ENCODE assay signal across 1 cellular context in the genomic region with DNA sequence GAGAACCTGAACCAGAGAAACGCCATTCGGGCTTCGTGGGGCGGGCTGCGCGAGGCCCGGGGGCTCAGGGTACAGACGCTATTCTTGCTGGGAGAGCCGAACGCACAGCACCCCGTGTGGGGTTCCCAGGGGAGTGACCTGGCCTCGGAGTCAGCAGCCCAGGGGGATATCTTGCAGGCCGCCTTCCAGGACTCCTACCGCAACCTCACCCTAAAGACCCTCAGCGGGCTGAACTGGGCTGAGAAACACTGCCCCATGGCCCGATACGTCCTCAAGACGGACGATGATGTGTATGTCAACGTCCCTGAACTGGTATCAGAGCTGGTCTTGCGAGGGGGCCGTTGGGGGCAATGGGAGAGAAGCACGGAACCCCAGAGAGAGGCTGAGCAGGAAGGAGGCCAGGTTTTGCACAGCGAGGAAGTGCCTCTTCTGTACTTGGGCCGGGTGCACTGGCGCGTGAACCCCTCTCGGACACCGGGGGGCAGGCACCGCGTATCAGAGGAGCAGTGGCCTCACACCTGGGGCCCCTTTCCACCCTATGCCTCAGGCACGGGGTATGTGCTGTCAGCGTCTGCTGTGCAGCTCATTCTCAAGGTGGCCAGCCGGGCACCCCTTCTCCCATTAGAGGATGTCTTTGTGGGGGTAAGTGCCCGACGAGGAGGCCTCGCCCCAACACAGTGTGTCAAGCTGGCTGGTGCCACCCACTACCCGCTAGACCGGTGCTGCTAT.
A peak's percentile ranks its signal among the peaks of the same experiment; 100 is the strongest.
TF ChIP-seq lines count a peak whose summit lies in the region.

No MANE protein-coding gene starts in this region.

TF ChIP-seq in K562, 482 proteins besides CTCF, POLR2A, EP300 and RAD21 (continues in another document):
- 0 out of 4 replicates have a peak, but pooled peaks of 1 of the 2 experiments have one; percentile 7 for TF ChIP-seq ETV6 (IDR thresholded peaks at IDR 0.05; ENCODE audit: borderline replicate concordance in 1 of 2, low read depth in 2 of 2, low read length in 1 of 2)
- no peak for TF ChIP-seq ETV6 (CRISPR knock-in tag; IDR thresholded peaks at IDR 0.05; ENCODE audit: borderline replicate concordance)
- no peak for TF ChIP-seq SOX6 (IDR thresholded peaks at IDR 0.05)
- TF ChIP-seq, protein P1, sequence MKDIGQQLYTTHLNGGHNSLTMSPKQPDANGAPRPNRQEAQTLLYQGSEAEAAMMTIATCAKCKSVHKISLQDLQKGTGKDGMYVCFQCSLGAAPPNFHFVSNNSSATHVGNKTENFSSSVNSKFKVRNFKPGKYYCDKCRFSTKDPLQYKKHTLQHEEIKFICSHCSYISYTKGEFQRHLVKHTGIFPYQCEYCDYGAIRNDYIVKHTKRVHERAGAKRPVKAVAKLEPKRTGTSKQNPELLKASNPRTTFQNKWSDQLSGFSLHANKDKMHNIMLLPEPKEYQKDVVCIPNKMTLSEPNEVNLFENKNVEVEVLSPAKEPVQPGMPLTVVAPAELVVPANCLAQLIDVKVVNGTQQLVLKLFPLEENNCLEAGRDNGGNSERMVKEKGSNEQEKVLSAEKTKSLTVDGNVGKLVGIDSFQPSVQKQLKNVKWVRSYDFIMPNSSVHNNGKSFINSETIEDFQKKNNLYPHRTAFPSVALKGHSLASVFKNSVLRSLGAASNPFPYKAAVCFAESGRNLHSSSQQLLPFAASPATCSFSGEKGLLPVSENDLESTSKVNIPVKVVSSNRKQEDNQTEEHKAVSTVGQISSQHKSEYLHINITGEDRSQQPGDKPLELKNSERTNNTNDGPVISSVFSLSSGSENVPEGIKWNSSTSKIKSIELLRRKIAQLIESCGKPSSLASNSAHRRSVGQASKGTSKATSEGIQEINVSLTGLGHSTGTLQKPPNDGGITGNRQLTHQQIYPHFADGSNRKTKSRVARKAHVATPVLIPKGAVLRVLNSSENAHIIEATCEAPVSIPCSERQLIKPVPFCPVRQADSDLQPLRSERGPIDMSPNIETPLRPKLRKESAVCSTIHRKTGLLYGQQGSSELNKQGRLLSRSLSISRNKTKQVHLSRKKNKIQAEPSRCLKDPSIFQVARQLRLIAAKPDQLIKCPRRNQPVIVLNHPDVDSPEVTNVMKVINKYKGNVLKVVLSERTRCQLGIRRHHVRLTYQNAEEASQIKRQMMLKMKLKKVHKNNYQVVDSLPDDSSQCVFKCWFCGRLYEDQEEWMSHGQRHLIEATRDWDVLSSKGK (CRISPR knock-in tag; IDR thresholded peaks at IDR 0.05), result no peak
- no peak for TF ChIP-seq ZNF444 (CRISPR knock-in tag; IDR thresholded peaks at IDR 0.05)
- no peak for TF ChIP-seq GATA2 (CRISPR knock-in tag; IDR thresholded peaks at IDR 0.05)
- TF ChIP-seq TCFL5 (CRISPR knock-in tag; conservative IDR thresholded peaks at IDR 0.05), result no peak
- no peak for TF ChIP-seq L3MBTL2 (IDR thresholded peaks at IDR 0.05)
- TF ChIP-seq, protein P2, sequence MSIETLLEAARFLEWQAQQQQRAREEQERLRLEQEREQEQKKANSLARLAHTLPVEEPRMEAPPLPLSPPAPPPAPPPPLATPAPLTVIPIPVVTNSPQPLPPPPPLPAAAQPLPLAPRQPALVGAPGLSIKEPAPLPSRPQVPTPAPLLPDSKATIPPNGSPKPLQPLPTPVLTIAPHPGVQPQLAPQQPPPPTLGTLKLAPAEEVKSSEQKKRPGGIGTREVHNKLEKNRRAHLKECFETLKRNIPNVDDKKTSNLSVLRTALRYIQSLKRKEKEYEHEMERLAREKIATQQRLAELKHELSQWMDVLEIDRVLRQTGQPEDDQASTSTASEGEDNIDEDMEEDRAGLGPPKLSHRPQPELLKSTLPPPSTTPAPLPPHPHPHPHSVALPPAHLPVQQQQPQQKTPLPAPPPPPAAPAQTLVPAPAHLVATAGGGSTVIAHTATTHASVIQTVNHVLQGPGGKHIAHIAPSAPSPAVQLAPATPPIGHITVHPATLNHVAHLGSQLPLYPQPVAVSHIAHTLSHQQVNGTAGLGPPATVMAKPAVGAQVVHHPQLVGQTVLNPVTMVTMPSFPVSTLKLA (conservative IDR thresholded peaks at IDR 0.05), result no peak
- TF ChIP-seq, protein P3, sequence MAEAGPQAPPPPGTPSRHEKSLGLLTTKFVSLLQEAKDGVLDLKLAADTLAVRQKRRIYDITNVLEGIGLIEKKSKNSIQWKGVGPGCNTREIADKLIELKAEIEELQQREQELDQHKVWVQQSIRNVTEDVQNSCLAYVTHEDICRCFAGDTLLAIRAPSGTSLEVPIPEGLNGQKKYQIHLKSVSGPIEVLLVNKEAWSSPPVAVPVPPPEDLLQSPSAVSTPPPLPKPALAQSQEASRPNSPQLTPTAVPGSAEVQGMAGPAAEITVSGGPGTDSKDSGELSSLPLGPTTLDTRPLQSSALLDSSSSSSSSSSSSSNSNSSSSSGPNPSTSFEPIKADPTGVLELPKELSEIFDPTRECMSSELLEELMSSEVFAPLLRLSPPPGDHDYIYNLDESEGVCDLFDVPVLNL (CRISPR knock-in tag; IDR thresholded peaks at IDR 0.05; ENCODE audit: low read depth), result no peak
- TF ChIP-seq, protein P4, sequence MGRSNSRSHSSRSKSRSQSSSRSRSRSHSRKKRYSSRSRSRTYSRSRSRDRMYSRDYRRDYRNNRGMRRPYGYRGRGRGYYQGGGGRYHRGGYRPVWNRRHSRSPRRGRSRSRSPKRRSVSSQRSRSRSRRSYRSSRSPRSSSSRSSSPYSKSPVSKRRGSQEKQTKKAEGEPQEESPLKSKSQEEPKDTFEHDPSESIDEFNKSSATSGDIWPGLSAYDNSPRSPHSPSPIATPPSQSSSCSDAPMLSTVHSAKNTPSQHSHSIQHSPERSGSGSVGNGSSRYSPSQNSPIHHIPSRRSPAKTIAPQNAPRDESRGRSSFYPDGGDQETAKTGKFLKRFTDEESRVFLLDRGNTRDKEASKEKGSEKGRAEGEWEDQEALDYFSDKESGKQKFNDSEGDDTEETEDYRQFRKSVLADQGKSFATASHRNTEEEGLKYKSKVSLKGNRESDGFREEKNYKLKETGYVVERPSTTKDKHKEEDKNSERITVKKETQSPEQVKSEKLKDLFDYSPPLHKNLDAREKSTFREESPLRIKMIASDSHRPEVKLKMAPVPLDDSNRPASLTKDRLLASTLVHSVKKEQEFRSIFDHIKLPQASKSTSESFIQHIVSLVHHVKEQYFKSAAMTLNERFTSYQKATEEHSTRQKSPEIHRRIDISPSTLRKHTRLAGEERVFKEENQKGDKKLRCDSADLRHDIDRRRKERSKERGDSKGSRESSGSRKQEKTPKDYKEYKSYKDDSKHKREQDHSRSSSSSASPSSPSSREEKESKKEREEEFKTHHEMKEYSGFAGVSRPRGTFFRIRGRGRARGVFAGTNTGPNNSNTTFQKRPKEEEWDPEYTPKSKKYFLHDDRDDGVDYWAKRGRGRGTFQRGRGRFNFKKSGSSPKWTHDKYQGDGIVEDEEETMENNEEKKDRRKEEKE (IDR thresholded peaks at IDR 0.05; ENCODE audit: borderline replicate concordance in 1 of 2, control insufficient read depth in 1 of 2, low read depth in 2 of 2, low read length in 1 of 2), result no peak
- no peak for TF ChIP-seq NCOA6 (IDR thresholded peaks at IDR 0.05)
- 0 out of 2 replicates have a peak, but pooled peaks have one; percentile 35 for TF ChIP-seq NR2C2 (CRISPR knock-in tag; IDR thresholded peaks at IDR 0.05)
- 0 out of 2 replicates have a peak, but pooled peaks have one; percentile 7 for TF ChIP-seq NR2C2 (tag; IDR thresholded peaks at IDR 0.05)
- no peak for TF ChIP-seq BDP1 (IDR thresholded peaks at IDR 0.05; ENCODE audit: insufficient read depth, insufficient read length)
- no peak for TF ChIP-seq PHB2 (IDR thresholded peaks at IDR 0.05; ENCODE audit: low read depth)
- TF ChIP-seq SMC3 (conservative IDR thresholded peaks at IDR 0.05; ENCODE audit: insufficient read depth, low read depth, low read length), result 0 out of 2 replicates have a peak, but pooled peaks have one; percentile 11
- no peak for TF ChIP-seq FOSL1 (tag; conservative IDR thresholded peaks at IDR 0.05)
- no peak for TF ChIP-seq ZSCAN32 (CRISPR knock-in tag; IDR thresholded peaks at IDR 0.05)
- no peak for TF ChIP-seq PYGO2 (tag; IDR thresholded peaks at IDR 0.05)
- TF ChIP-seq PHF20 (IDR thresholded peaks at IDR 0.05; ENCODE audit: partially characterized antibody), result no peak
- TF ChIP-seq, protein P5, sequence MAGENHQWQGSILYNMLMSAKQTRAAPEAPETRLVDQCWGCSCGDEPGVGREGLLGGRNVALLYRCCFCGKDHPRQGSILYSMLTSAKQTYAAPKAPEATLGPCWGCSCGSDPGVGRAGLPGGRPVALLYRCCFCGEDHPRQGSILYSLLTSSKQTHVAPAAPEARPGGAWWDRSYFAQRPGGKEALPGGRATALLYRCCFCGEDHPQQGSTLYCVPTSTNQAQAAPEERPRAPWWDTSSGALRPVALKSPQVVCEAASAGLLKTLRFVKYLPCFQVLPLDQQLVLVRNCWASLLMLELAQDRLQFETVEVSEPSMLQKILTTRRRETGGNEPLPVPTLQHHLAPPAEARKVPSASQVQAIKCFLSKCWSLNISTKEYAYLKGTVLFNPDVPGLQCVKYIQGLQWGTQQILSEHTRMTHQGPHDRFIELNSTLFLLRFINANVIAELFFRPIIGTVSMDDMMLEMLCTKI (IDR thresholded peaks at IDR 0.05; ENCODE audit: partially characterized antibody), result no peak
- TF ChIP-seq, protein P6, sequence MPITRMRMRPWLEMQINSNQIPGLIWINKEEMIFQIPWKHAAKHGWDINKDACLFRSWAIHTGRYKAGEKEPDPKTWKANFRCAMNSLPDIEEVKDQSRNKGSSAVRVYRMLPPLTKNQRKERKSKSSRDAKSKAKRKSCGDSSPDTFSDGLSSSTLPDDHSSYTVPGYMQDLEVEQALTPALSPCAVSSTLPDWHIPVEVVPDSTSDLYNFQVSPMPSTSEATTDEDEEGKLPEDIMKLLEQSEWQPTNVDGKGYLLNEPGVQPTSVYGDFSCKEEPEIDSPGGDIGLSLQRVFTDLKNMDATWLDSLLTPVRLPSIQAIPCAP (CRISPR knock-in tag; IDR thresholded peaks at IDR 0.05; ENCODE audit: borderline replicate concordance), result no peak
- no peak for TF ChIP-seq SREBF2 (CRISPR knock-in tag; IDR thresholded peaks at IDR 0.05)
- TF ChIP-seq, protein P7, sequence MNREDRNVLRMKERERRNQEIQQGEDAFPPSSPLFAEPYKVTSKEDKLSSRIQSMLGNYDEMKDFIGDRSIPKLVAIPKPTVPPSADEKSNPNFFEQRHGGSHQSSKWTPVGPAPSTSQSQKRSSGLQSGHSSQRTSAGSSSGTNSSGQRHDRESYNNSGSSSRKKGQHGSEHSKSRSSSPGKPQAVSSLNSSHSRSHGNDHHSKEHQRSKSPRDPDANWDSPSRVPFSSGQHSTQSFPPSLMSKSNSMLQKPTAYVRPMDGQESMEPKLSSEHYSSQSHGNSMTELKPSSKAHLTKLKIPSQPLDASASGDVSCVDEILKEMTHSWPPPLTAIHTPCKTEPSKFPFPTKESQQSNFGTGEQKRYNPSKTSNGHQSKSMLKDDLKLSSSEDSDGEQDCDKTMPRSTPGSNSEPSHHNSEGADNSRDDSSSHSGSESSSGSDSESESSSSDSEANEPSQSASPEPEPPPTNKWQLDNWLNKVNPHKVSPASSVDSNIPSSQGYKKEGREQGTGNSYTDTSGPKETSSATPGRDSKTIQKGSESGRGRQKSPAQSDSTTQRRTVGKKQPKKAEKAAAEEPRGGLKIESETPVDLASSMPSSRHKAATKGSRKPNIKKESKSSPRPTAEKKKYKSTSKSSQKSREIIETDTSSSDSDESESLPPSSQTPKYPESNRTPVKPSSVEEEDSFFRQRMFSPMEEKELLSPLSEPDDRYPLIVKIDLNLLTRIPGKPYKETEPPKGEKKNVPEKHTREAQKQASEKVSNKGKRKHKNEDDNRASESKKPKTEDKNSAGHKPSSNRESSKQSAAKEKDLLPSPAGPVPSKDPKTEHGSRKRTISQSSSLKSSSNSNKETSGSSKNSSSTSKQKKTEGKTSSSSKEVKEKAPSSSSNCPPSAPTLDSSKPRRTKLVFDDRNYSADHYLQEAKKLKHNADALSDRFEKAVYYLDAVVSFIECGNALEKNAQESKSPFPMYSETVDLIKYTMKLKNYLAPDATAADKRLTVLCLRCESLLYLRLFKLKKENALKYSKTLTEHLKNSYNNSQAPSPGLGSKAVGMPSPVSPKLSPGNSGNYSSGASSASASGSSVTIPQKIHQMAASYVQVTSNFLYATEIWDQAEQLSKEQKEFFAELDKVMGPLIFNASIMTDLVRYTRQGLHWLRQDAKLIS (CRISPR knock-in tag; IDR thresholded peaks at IDR 0.05), result no peak
- TF ChIP-seq, protein P8, sequence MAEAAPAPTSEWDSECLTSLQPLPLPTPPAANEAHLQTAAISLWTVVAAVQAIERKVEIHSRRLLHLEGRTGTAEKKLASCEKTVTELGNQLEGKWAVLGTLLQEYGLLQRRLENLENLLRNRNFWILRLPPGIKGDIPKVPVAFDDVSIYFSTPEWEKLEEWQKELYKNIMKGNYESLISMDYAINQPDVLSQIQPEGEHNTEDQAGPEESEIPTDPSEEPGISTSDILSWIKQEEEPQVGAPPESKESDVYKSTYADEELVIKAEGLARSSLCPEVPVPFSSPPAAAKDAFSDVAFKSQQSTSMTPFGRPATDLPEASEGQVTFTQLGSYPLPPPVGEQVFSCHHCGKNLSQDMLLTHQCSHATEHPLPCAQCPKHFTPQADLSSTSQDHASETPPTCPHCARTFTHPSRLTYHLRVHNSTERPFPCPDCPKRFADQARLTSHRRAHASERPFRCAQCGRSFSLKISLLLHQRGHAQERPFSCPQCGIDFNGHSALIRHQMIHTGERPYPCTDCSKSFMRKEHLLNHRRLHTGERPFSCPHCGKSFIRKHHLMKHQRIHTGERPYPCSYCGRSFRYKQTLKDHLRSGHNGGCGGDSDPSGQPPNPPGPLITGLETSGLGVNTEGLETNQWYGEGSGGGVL (CRISPR knock-in tag; IDR thresholded peaks at IDR 0.05), result no peak
